ENCODE assay signal across 16 cellular contexts in genomic region chr5:1006656-1007071, GRCh38. TPM values are rescaled to one million over a fixed set of nuclear protein-coding genes. Genes with fewer than 3 reads are reported as not detected.
DNase-seq lines count a peak whose midpoint lies in the region; ATAC-seq and TF ChIP-seq lines count a peak whose summit lies in the region.
"Had no signal": no experiment of that assay in that cellular context is flagged by ENCODE, and none has a peak within 500 bp of the region (broad histone marks: within the 10 kb centered on the region; RNA-seq: fewer than 3 reads in every experiment).

No MANE protein-coding gene starts in this region.

- H3K36me3 Mint-ChIP-seq in natural killer cell (no peaks in the 10 kb centered on the region), nephron progenitor cell (ENCODE audit: low read depth) (no peaks in the 10 kb centered on the region)
- H3K36me3 Mint-ChIP-seq in natural killer cell treated with Interleukin-12 subunit alpha and Interleukin-12 subunit beta and Interleukin-15 and Interleukin-18, amount 100 ng/mL, for 72 hours, result no peaks in the 10 kb centered on the region
- H3K36me3 Mint-ChIP-seq: stimulated activated memory B cell treated with anti-CD40 and anti-IgM and Interleukin-4, amounts not matched to agents 10 μg/mL and 1 μg/mL and 100 μg/mL, for 72 hours had no signal

- H3K27me3 ChIP-seq in upper lobe of right lung, result peaks cover 35% of the 10 kb centered on the region

- H3K27ac Mint-ChIP-seq in natural killer cell, result no peak overlapping the region
- no peak overlapping the region for H3K27ac Mint-ChIP-seq in natural killer cell treated with Interleukin-12 subunit alpha and Interleukin-12 subunit beta and Interleukin-15 and Interleukin-18, amount 100 ng/mL, for 72 hours
- no peak overlapping the region for H3K27ac Mint-ChIP-seq in nephron progenitor cell
- H3K27ac Mint-ChIP-seq: stimulated activated memory B cell treated with anti-CD40 and anti-IgM and Interleukin-4, amounts not matched to agents 10 μg/mL and 1 μg/mL and 100 μg/mL, for 72 hours had no signal

- no peaks in the 10 kb centered on the region for H3K9me3 ChIP-seq in upper lobe of right lung
- H3K9me3 ChIP-seq: BE2C had no signal

- TF ChIP-seq CTCF in natural killer cell (IDR thresholded peaks at IDR 0.05), result no peak
- no peak for TF ChIP-seq CTCF in nephron progenitor cell (IDR thresholded peaks at IDR 0.05)
- TF ChIP-seq CTCF in upper lobe of right lung (IDR thresholded peaks at IDR 0.05), result no peak

- DNase-seq in natural killer cell (no peak), nephron progenitor cell (no peak), upper lobe of right lung (peak; percentile 50), DMS 273 (lab: John Stamatoyannopoulos, UW; ENCODE audit: unreplicated experiment) (no peak), KG1 (lab: John Stamatoyannopoulos, UW) (no peak)
- no peak for DNase-seq in natural killer cell treated with Interleukin-12 subunit alpha and Interleukin-12 subunit beta and Interleukin-15 and Interleukin-18, amount 100 ng/mL, for 72 hours (ENCODE audit: low spot score)
- DNase-seq in activated CD8-positive, alpha-beta memory T cell treated with anti-CD3 and anti-CD28 coated beads, Interleukin-2, amount 50 U/mL, for 4 hours, result peak; percentile 9
- DNase-seq: BE2C, dermis blood vessel endothelial cell, DMS79 treated with DMSO at 0.1 percent for 48 hours, islet precursor cell, NCI-H2081, NCI-H69 had no signal

- intact Hi-C loops in natural killer cell (cut with micrococcal nuclease) (loop anchor here (5.0 to 10.0 kb wide), 2 partner anchors 44 to 138 kb away; no protein-coding TSS in a partner anchor), upper lobe of right lung (cut with DNase I) (loop anchor here (10.0 kb wide), 1 partner anchor 128 kb away; no protein-coding TSS in a partner anchor)

- H3K36me3 ChIP-seq in upper lobe of right lung, result no peaks in the 10 kb centered on the region
- H3K36me3 ChIP-seq: BE2C had no signal

- H3K4me3 Mint-ChIP-seq in natural killer cell (peak overlapping the region; percentile 25), nephron progenitor cell (peak overlapping the region; percentile 80)
- H3K4me3 Mint-ChIP-seq in natural killer cell treated with Interleukin-12 subunit alpha and Interleukin-12 subunit beta and Interleukin-15 and Interleukin-18, amount 100 ng/mL, for 72 hours, result no peak overlapping the region

- no peak overlapping the region for H3K4me3 ChIP-seq in upper lobe of right lung

- H3K9me3 Mint-ChIP-seq in natural killer cell, result no peaks in the 10 kb centered on the region
- no peaks in the 10 kb centered on the region for H3K9me3 Mint-ChIP-seq in natural killer cell treated with Interleukin-12 subunit alpha and Interleukin-12 subunit beta and Interleukin-15 and Interleukin-18, amount 100 ng/mL, for 72 hours
- H3K9me3 Mint-ChIP-seq in nephron progenitor cell, result no peaks in the 10 kb centered on the region
- H3K9me3 Mint-ChIP-seq: stimulated activated memory B cell treated with anti-CD40 and anti-IgM and Interleukin-4, amounts not matched to agents 10 μg/mL and 1 μg/mL and 100 μg/mL, for 72 hours had no signal

- ATAC-seq in natural killer cell (no peak), upper lobe of right lung (no peak), GM19023 (IDR thresholded peaks at IDR 0.05; ENCODE audit: unreplicated experiment) (no peak)
- ATAC-seq in natural killer cell treated with Interleukin-12 subunit alpha and Interleukin-12 subunit beta and Interleukin-15 and Interleukin-18, amount 100 ng/mL, for 72 hours, result no peak
- ATAC-seq: stimulated activated memory B cell treated with anti-CD40 and anti-IgM and Interleukin-4, amounts not matched to agents 10 μg/mL and 1 μg/mL and 100 μg/mL, for 72 hours had no signal

- H3K4me1 Mint-ChIP-seq in natural killer cell (peaks cover 0 to 20% of the 10 kb centered on the region in 2 donors), nephron progenitor cell (peaks cover 31% of the 10 kb centered on the region)
- peaks cover 5 to 11% of the 10 kb centered on the region in 2 donors for H3K4me1 Mint-ChIP-seq in natural killer cell treated with Interleukin-12 subunit alpha and Interleukin-12 subunit beta and Interleukin-15 and Interleukin-18, amount 100 ng/mL, for 72 hours (ENCODE audit: low read depth in 2 of 2)

- H3K4me1 ChIP-seq in upper lobe of right lung, result peaks cover 16% of the 10 kb centered on the region

- no peak overlapping the region for H3K27ac ChIP-seq in upper lobe of right lung

- peaks cover 44 to 47% of the 10 kb centered on the region in 2 donors for H3K27me3 Mint-ChIP-seq in natural killer cell (ENCODE audit: low read depth in 2 of 2)
- H3K27me3 Mint-ChIP-seq in natural killer cell treated with Interleukin-12 subunit alpha and Interleukin-12 subunit beta and Interleukin-15 and Interleukin-18, amount 100 ng/mL, for 72 hours, result peaks cover 36 to 40% of the 10 kb centered on the region in 2 donors
- H3K27me3 Mint-ChIP-seq in nephron progenitor cell (ENCODE audit: low read depth, poor library complexity), result peaks cover 68% of the 10 kb centered on the region

RNA-seq across cellular contexts. Expression of gene NKD2, which starts 1.9 kb away (rescaled TPM):
- total RNA-seq in natural killer cell (not detected), upper lobe of right lung (64.4 TPM)
- under 1 TPM in 1 of 2 donors, not detected in 1; 0.53 TPM for total RNA-seq in natural killer cell treated with Interleukin-12 subunit alpha and Interleukin-12 subunit beta and Interleukin-15 and Interleukin-18, amount 100 ng/mL, for 72 hours
- total RNA-seq: myocyte had no signal

Comparison
In these comparisons a context has a peak if more than half of its experiments do, and no peak if none do; other contexts are left out.
1. DNase-seq: peak in activated CD8-positive, alpha-beta memory T cell treated with anti-CD3 and anti-CD28 coated beads, Interleukin-2, amount 50 U/mL, for 4 hours (single experiment) and upper lobe of right lung (single experiment); none in natural killer cell (single experiment), natural killer cell treated with Interleukin-12 subunit alpha and Interleukin-12 subunit beta and Interleukin-15 and Interleukin-18, amount 100 ng/mL, for 72 hours (single experiment), nephron progenitor cell (single experiment), DMS 273 (single experiment) and KG1 (single experiment).
2. RNA of gene NKD2, which starts 1.9 kb away (total RNA-seq): 64.4 TPM in upper lobe of right lung (single experiment); 0.53 TPM in natural killer cell treated with Interleukin-12 subunit alpha and Interleukin-12 subunit beta and Interleukin-15 and Interleukin-18, amount 100 ng/mL, for 72 hours and not detected in natural killer cell; every median in the first group is over 10 times any median in the second.